ENCODE assay signal across 25 cellular contexts in the genomic region with DNA sequence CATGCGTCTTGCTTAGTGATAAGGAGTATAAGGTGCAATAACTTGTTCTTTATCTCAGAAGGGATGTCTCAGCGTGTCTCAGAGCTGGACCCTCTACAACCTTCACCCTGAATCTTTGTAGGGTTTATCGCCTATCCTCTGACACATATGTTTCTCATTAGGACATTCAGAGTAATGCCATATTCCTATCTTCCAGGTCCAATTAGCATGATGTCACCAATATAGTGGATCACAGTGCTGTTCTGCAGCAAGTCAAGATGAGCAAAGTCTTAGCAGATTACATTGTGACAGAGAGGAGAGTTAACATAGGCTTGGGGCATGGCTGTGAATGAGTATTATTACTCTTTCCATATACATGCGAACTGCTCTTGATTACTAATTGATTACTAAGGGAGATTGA.
"Had no signal": no experiment of that assay in that cellular context is flagged by ENCODE, and none has a peak within 500 bp of the region (broad histone marks: within the 10 kb centered on the region; RNA-seq: fewer than 3 reads in every experiment).

No MANE protein-coding gene starts in this region.

- H3K27ac Mint-ChIP-seq: mesothelial cell of epicardium; naive thymus-derived CD8-positive, alpha-beta T cell had no signal

- ATAC-seq: foreskin keratinocyte; gastroesophageal sphincter; heart right ventricle; left cardiac atrium; left lung; left ventricle myocardium superior; lower lobe of right lung; mucosa of descending colon; naive thymus-derived CD8-positive, alpha-beta T cell had no signal

- FAIRE-seq: endothelial cell of umbilical vein, frontal cortex, islet of Langerhans, keratinocyte had no signal

- H3K36me3 ChIP-seq: esophagus muscularis mucosa, gastroesophageal sphincter, heart right ventricle, left lung, lower lobe of right lung had no signal

- H3K4me3 Mint-ChIP-seq: mesothelial cell of epicardium; naive B cell; naive thymus-derived CD8-positive, alpha-beta T cell had no signal

- H3K27ac ChIP-seq: coronary artery, dorsolateral prefrontal cortex, esophagus muscularis mucosa, foreskin keratinocyte, gastroesophageal sphincter, heart right ventricle, left lung, lower lobe of right lung had no signal

- H3K27me3 ChIP-seq: dorsolateral prefrontal cortex, foreskin keratinocyte had no signal

- DNase-seq: dermis blood vessel endothelial cell; dorsolateral prefrontal cortex; effector CD4-positive, alpha-beta T cell; effector memory CD4-positive, alpha-beta T cell; foreskin keratinocyte; glutamatergic neuron; head of caudate nucleus; heart right ventricle; hippocampal formation; left cardiac atrium; left lung; left ventricle myocardium superior; lower lobe of right lung; mesenchymal stem cell; mucosa of descending colon; naive B cell; naive thymus-derived CD8-positive, alpha-beta T cell had no signal

- H3K9me3 ChIP-seq: esophagus muscularis mucosa, gastroesophageal sphincter, heart right ventricle, left lung, lower lobe of right lung, mucosa of descending colon had no signal

- H3K4me1 ChIP-seq: esophagus muscularis mucosa, gastroesophageal sphincter, heart right ventricle, left lung, lower lobe of right lung had no signal

- H3K4me3 ChIP-seq: coronary artery, dorsolateral prefrontal cortex, esophagus muscularis mucosa, gastroesophageal sphincter, heart right ventricle, left lung, lower lobe of right lung, mucosa of descending colon had no signal

- H3K4me1 Mint-ChIP-seq: mesothelial cell of epicardium; naive B cell; naive thymus-derived CD8-positive, alpha-beta T cell had no signal

- H3K36me3 Mint-ChIP-seq: mesothelial cell of epicardium; naive thymus-derived CD8-positive, alpha-beta T cell had no signal

- H3K9me3 Mint-ChIP-seq: naive thymus-derived CD8-positive, alpha-beta T cell had no signal
